Comparison of ENCODE assay signal across 23 cellular contexts in the genomic region with DNA sequence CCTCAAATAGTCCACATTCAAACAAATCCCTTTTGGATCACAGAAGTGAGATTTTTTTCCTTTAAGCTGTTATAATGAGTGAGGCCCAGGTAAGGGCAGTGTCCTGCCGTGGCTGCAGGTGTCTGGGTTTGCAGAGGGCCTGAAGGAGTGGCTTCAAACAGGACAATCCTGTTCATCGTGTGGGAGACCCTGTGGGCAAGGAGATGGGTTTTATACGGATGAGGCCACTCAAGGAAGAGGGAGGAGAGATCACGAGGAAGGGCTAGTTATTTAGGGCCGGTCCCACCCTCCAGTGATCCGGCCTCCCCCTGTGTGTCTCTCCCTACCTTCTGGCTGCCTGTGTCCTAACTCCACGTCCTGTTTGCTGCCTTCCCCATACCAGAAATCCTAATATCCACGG. TPM values are rescaled to one million over a fixed set of nuclear protein-coding genes. Genes with fewer than 3 reads are reported as not detected.
DNase-seq lines count a peak whose midpoint lies in the region; ATAC-seq and TF ChIP-seq lines count a peak whose summit lies in the region.
"Had no signal": no experiment of that assay in that cellular context is flagged by ENCODE, and none has a peak within 500 bp of the region (broad histone marks: within the 10 kb centered on the region; RNA-seq: fewer than 3 reads in every experiment).

No MANE protein-coding gene starts in this region.

- no peak overlapping the region for H3K14ac ChIP-seq in mesenchymal stem cell (ENCODE audit: low read length in 2 of 2)

- peak; percentile 2 to 16 (median 6) for ATAC-seq in heart left ventricle
- ATAC-seq in GM21737 (IDR thresholded peaks at IDR 0.05; ENCODE audit: unreplicated experiment), result no peak
- ATAC-seq in HG03139 (IDR thresholded peaks at IDR 0.05; ENCODE audit: unreplicated experiment), result no peak
- ATAC-seq: activated CD8-positive, alpha-beta memory T cell treated with anti-CD3 and anti-CD28 coated beads, Interleukin-2, amount 10 ng/mL, durations not matched to agents 7 days and 5 days; activated naive CD8-positive, alpha-beta T cell treated with anti-CD3 and anti-CD28 coated beads, Interleukin-2, amount 50 U/mL, for 24 hours; stimulated activated naive CD8-positive, alpha-beta T cell treated with anti-CD3 and anti-CD28 coated beads, Interleukin-15, Interleukin-2, amounts not matched to agents 100 U/mL and 50 U/mL, for 24 hours; T-cell had no signal

- no peak overlapping the region for H3K9ac ChIP-seq in mesenchymal stem cell (ENCODE audit: low read length)

- no peak overlapping the region for H2AFZ ChIP-seq in mesenchymal stem cell (ENCODE audit: low read depth, low read length)

- 36 to 53% (median 43%) methylated on average over 8 of the region's 8 CpGs for WGBS in heart left ventricle, 4 donors
- 89% methylated on average over 5 of the region's 8 CpGs for WGBS in mesenchymal stem cell
- 59 to 70% methylated on average over 8 of the region's 8 CpGs for WGBS in thyroid gland, 2 donors

- intact Hi-C loops in heart left ventricle (cut with DNase I), result loop anchor here in 2 of 10 donors (1.0 to 5.0 kb wide), 2 partner anchors 34 to 144 kb away; a partner anchor contains a TSS
- intact Hi-C loops in thyroid gland (cut with DNase I), result no loop called here

- no peak overlapping the region for H2BK12ac ChIP-seq in mesenchymal stem cell (ENCODE audit: low read length in 2 of 2)

- no peak overlapping the region for H3K23ac ChIP-seq in mesenchymal stem cell (ENCODE audit: low read length in 2 of 2)

- H3K27ac ChIP-seq in heart left ventricle (peak overlapping the region; percentile 72 to 99 (median 90)), mesenchymal stem cell (ENCODE audit: low read length, poor library complexity, severe bottlenecking) (peak overlapping the region; percentile 64), thyroid gland (peak overlapping the region in 2 of 3 donors; percentile 4 to 13)
- H3K27ac ChIP-seq: 22Rv1, HL-60, thoracic aorta had no signal

- H3K4ac ChIP-seq in mesenchymal stem cell (ENCODE audit: low read depth in 1 of 2, low read length in 2 of 2), result no peak overlapping the region

- H3K4me3 ChIP-seq in heart left ventricle, result peak overlapping the region in 6 of 12 donors; percentile 0 to 30 (median 16)
- no peak overlapping the region for H3K4me3 ChIP-seq in mesenchymal stem cell (ENCODE audit: insufficient read depth in 1 of 2, low read depth in 1 of 2, low read length in 2 of 2)
- no peak overlapping the region for H3K4me3 ChIP-seq in thyroid gland (replicated peaks in 1 of 3)
- H3K4me3 ChIP-seq: thoracic aorta had no signal

- H3K9me3 ChIP-seq in heart left ventricle (no peaks in the 10 kb centered on the region), mesenchymal stem cell (ENCODE audit: control insufficient read depth, low read length) (no peaks in the 10 kb centered on the region), thyroid gland (no peaks in the 10 kb centered on the region)
- H3K9me3 ChIP-seq: thoracic aorta had no signal

- H4K8ac ChIP-seq in mesenchymal stem cell (ENCODE audit: low read length), result no peak overlapping the region

- no peak overlapping the region for H2BK5ac ChIP-seq in mesenchymal stem cell (ENCODE audit: low read depth, low read length, poor library complexity, severe bottlenecking)

- no peak overlapping the region for H3K18ac ChIP-seq in mesenchymal stem cell (ENCODE audit: low read depth in 1 of 2, low read length in 2 of 2)

- peaks cover 3% of the 10 kb centered on the region for H3K79me1 ChIP-seq in mesenchymal stem cell (replicated peaks; ENCODE audit: low read length, poor library complexity, severe bottlenecking)

- H2BK15ac ChIP-seq in mesenchymal stem cell (ENCODE audit: low read depth, poor library complexity, severe bottlenecking), result no peak overlapping the region

- no peak overlapping the region for H2BK120ac ChIP-seq in mesenchymal stem cell (ENCODE audit: low read depth, low read length)

- H3K4me2 ChIP-seq in mesenchymal stem cell (ENCODE audit: low read length, poor library complexity, severe bottlenecking), result no peak overlapping the region

- H4K91ac ChIP-seq in mesenchymal stem cell (ENCODE audit: low read length), result no peak overlapping the region

- H3K36me3 ChIP-seq in heart left ventricle (no peaks in the 10 kb centered on the region), mesenchymal stem cell (ENCODE audit: control insufficient read depth in 1 of 2, insufficient read depth in 2 of 2, low read depth in 1 of 2, low read length in 2 of 2) (no peaks in the 10 kb centered on the region), thyroid gland (no peaks in the 10 kb centered on the region)
- H3K36me3 ChIP-seq: thoracic aorta had no signal

- peak overlapping the region; percentile 27 for H2AK5ac ChIP-seq in mesenchymal stem cell (ENCODE audit: low read length, severe bottlenecking)

- H3K27me3 ChIP-seq in heart left ventricle (no peaks in the 10 kb centered on the region), mesenchymal stem cell (ENCODE audit: control insufficient read depth in 1 of 2, insufficient read depth in 1 of 2, low read length in 2 of 2) (peaks cover 0 to 4% of the 10 kb centered on the region in 2 experiments), thyroid gland (no peaks in the 10 kb centered on the region)

- H3K4me1 ChIP-seq in heart left ventricle, result peaks cover 0 to 60% (median 16%) of the 10 kb centered on the region in 12 donors
- peaks cover 27% of the 10 kb centered on the region for H3K4me1 ChIP-seq in mesenchymal stem cell (ENCODE audit: control insufficient read depth, insufficient read depth, low read depth, low read length)
- peaks cover 21 to 30% of the 10 kb centered on the region in 2 donors for H3K4me1 ChIP-seq in thyroid gland

- TF ChIP-seq POLR2A in heart left ventricle (IDR thresholded peaks at IDR 0.05), result no peak
- no peak for TF ChIP-seq POLR2A in thyroid gland (IDR thresholded peaks at IDR 0.05)

- no peak for TF ChIP-seq CTCF in heart left ventricle (IDR thresholded peaks at IDR 0.05)
- TF ChIP-seq CTCF in thyroid gland (IDR thresholded peaks at IDR 0.05), result no peak

- DNase-seq in DMS53 (lab: John Stamatoyannopoulos, UW) (peak; percentile 30), DMS53 treated with DMSO at 0.1 percent for 48 hours (lab: John Stamatoyannopoulos, UW; ENCODE audit: unreplicated experiment) (no peak), heart left ventricle (no peak), mesenchymal stem cell (no peak), thyroid gland (no peak)
- DNase-seq in stimulated activated CD4-positive, alpha-beta T cell treated with anti-CD3 and anti-CD28 coated beads, Interleukin-4, amount 100 ng/mL, for 1 hour, result no peak
- DNase-seq: activated B cell treated with CpG ODN at 0.5 μM for 24 hours; activated CD8-positive, alpha-beta memory T cell treated with anti-CD3 and anti-CD28 coated beads, Interleukin-2, amount 10 ng/mL, durations not matched to agents 7 days and 5 days; activated naive CD8-positive, alpha-beta T cell treated with anti-CD3 and anti-CD28 coated beads, Interleukin-2, amount 50 U/mL, for 24 hours; activated T-cell treated with anti-CD3 and anti-CD28 coated beads, Interleukin-2, amount 50 U/mL, for 48 hours; Karpas-422; NCI-H146; stimulated activated CD4-positive, alpha-beta T cell treated with anti-CD3 and anti-CD28 coated beads, Interleukin-15, amount 100 ng/mL, for 24 hours; stimulated activated naive CD8-positive, alpha-beta T cell treated with anti-CD3 and anti-CD28 coated beads, Interleukin-15, Interleukin-2, amounts not matched to agents 100 U/mL and 50 U/mL, for 24 hours; T-cell had no signal

RNA-seq across cellular contexts. Expression of a gene that starts 33.8 kb away (rescaled TPM):
- total RNA-seq in heart left ventricle, result 100 to 1,000 TPM in 2 of 9 donors, 10 to 100 TPM in 7; 62.3 to 143 (median 83.0) TPM
- 10 to 100 TPM; 41.1 to 64.6 TPM for polyA plus RNA-seq in heart left ventricle
- polyA plus RNA-seq in mesenchymal stem cell (2013, experiment 1 of 2), result not detected
- polyA plus RNA-seq in mesenchymal stem cell (2013, experiment 2 of 2), result not detected
- total RNA-seq in thyroid gland, result 100 to 1,000 TPM in 1 of 4 donors, 10 to 100 TPM in 3; 34.7 to 102 (median 79.7) TPM
- total RNA-seq: HepG2, NCI-H460, T-cell had no signal
- polyA plus RNA-seq: CD14-positive monocyte, HepG2 had no signal

Comparison
In these comparisons a context has a peak if more than half of its experiments do, and no peak if none do; other contexts are left out.
1. ATAC-seq: peak in heart left ventricle (4 of 4); none in GM21737 (single experiment) and HG03139 (single experiment).
2. H3K27ac ChIP-seq: peak in every context shown above with its lines; median percentile 90 in heart left ventricle; 64 in mesenchymal stem cell; 8 in thyroid gland.